29 cellular contexts compared by ENCODE assay signal in genomic region chr6:43405354-43405753, GRCh38. TPM values are rescaled to one million over a fixed set of nuclear protein-coding genes. Genes with fewer than 3 reads are reported as not detected.
A peak's percentile ranks its signal among the peaks of the same experiment; 100 is the strongest.
DNase-seq lines count a peak whose midpoint lies in the region; ATAC-seq, FAIRE-seq and TF ChIP-seq lines count a peak whose summit lies in the region.
"Had no signal": no experiment of that assay in that cellular context is flagged by ENCODE, and none has a peak within 500 bp of the region (broad histone marks: within the 10 kb centered on the region; RNA-seq: fewer than 3 reads in every experiment).

No MANE protein-coding gene starts in this region.

- no peak for ATAC-seq in GM18868 (IDR thresholded peaks at IDR 0.05; ENCODE audit: unreplicated experiment)
- ATAC-seq: A549; activated CD8-positive, alpha-beta memory T cell treated with anti-CD3 and anti-CD28 coated beads, Interleukin-2, amount 10 ng/mL, durations not matched to agents 7 days and 5 days; activated T-cell treated with anti-CD3 and anti-CD28 coated beads, Interleukin-2, amount 50 U/mL, for 72 hours; GM12878; HCT116; left cardiac atrium; Right ventricle myocardium inferior; stimulated activated memory B cell treated with anti-CD40 and anti-IgM and Interleukin-4, amounts not matched to agents 10 μg/mL and 1 μg/mL and 100 μg/mL, for 72 hours had no signal

- no peaks in the 10 kb centered on the region for H3K36me3 ChIP-seq in bronchial epithelial cell (ENCODE audit: control insufficient read depth, insufficient read depth, low read length)
- H3K36me3 ChIP-seq: brain microvascular endothelial cell, ovary, transverse colon had no signal

- FAIRE-seq in bronchial epithelial cell (lab: Jason Lieb, UNC): peak; percentile 36
- FAIRE-seq: A549, GM12878 had no signal

- TF ChIP-seq CTCF in bronchial epithelial cell (IDR thresholded peaks at IDR 0.05; ENCODE audit: insufficient read depth, low read length, severe bottlenecking): no peak

- no peak overlapping the region for H3K4me3 ChIP-seq in bronchial epithelial cell (ENCODE audit: low read depth, low read length)
- H3K4me3 ChIP-seq: A549, GM12878, ovary, transverse colon had no signal

- H3K27me3 ChIP-seq in bronchial epithelial cell (ENCODE audit: control insufficient read depth, insufficient read depth, low read length): no peaks in the 10 kb centered on the region
- H3K27me3 ChIP-seq: brain microvascular endothelial cell, ovary had no signal

- H3K27ac ChIP-seq in caudate nucleus (ENCODE audit: low read depth, low read length): no peak overlapping the region
- H3K27ac ChIP-seq: A549, brain microvascular endothelial cell, ovary, transverse colon had no signal

- DNase-seq in EH (ENCODE audit: low read depth): peak; percentile 19
- peak; percentile 55 for DNase-seq in M059J (ENCODE audit: low read depth)
- DNase-seq in bronchial epithelial cell (ENCODE audit: low read depth): peak; percentile 76
- peak; percentile 32 for DNase-seq in hepatic stellate cell (ENCODE audit: low spot score)
- DNase-seq in activated naive CD4-positive, alpha-beta T cell treated with Interleukin-2 at 50 U/mL for 16 hours: no peak
- no peak for DNase-seq in activated CD8-positive, alpha-beta memory T cell treated with anti-CD3 and anti-CD28 coated beads, Interleukin-2, amount 50 U/mL, for 4 hours
- DNase-seq in caudate nucleus (lab: John Stamatoyannopoulos, UW): no peak
- DNase-seq: activated CD4-positive, alpha-beta T cell treated with anti-CD3 and anti-CD28 coated beads, Interleukin-2, amount 50 U/mL, for 4 hours; activated CD8-positive, alpha-beta memory T cell treated with anti-CD3 and anti-CD28 coated beads, Interleukin-2, amount 10 ng/mL, durations not matched to agents 7 days and 5 days; activated naive CD4-positive, alpha-beta T cell; activated T-cell treated with anti-CD3 and anti-CD28 coated beads, Interleukin-2, amount 50 U/mL, for 72 hours; AML-193; brain microvascular endothelial cell; CD4-positive, alpha-beta memory T cell; head of caudate nucleus; left cardiac atrium; NCI-H1048; NCI-H187; NCI-H510A; ovary; T-helper 2 cell; transverse colon had no signal

RNA-seq across cellular contexts. Expression of gene ABCC10, which starts 22.0 kb away (rescaled TPM):
- total RNA-seq in M059J (2014; rRNA removed; shearing (Covaris generic)): 11.7 and 16.5 TPM in 2 replicates
- 9.7 and 11.0 TPM in 2 replicates for total RNA-seq in bronchial epithelial cell

RNA-seq across cellular contexts. Expression of gene ZNF318, which starts 35.9 kb away (rescaled TPM):
- total RNA-seq in M059J (2014; rRNA removed; shearing (Covaris generic)): 8.4 and 10.9 TPM in 2 replicates
- total RNA-seq in bronchial epithelial cell: 1.8 and 2.1 TPM in 2 replicates

RNA-seq across cellular contexts. Expression of gene DLK2, which starts 50.0 kb away (rescaled TPM):
- total RNA-seq in M059J (2014; rRNA removed; shearing (Covaris generic)): 1.3 and 3.4 TPM in 2 replicates
- 4.1 and 8.2 TPM in 2 replicates for total RNA-seq in bronchial epithelial cell
- total RNA-seq: activated CD8-positive, alpha-beta memory T cell treated with anti-CD3 and anti-CD28 coated beads, Interleukin-2, amount 10 ng/mL, durations not matched to agents 7 days and 5 days; subcutaneous adipose tissue had no signal

Comparison
In these comparisons a context has a peak if more than half of its experiments do, and no peak if none do; other contexts are left out.
1. DNase-seq: peak in EH (single experiment), M059J (single experiment), bronchial epithelial cell (single experiment) and hepatic stellate cell (single experiment); none in activated naive CD4-positive, alpha-beta T cell treated with Interleukin-2 at 50 U/mL for 16 hours (single experiment), activated CD8-positive, alpha-beta memory T cell treated with anti-CD3 and anti-CD28 coated beads, Interleukin-2, amount 50 U/mL, for 4 hours (single experiment) and caudate nucleus (0 of 61).